In the genomic region with DNA sequence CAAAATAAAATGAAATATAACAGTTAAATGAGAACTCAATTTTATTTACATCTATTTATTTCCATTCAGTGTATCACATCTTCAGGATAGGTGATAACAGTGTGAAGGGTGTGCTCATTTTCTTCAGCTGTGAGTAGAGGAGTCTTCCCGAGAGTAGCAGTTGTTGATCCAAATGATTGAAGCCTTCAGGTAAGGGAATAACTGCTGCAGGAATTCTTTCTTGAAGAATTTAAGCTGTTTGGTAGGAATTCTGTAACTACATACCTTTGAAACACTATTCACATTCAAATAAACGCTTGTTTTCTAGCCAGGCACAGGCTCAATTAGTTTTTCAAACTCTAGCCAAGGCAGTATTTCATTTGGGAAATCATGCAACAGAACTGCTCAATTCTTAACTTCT, we compare ENCODE assay signal across 1 cellular context.
TF ChIP-seq lines count a peak whose summit lies in the region.

No MANE protein-coding gene starts in this region.

TF ChIP-seq in H1, 55 proteins besides CTCF, POLR2A, EP300 and RAD21:
- 0 out of 2 replicates have a peak, but pooled peaks have one; percentile 37 for TF ChIP-seq SP1 (IDR thresholded peaks at IDR 0.05; ENCODE audit: low read depth, low read length)
- TF ChIP-seq, protein P1, sequence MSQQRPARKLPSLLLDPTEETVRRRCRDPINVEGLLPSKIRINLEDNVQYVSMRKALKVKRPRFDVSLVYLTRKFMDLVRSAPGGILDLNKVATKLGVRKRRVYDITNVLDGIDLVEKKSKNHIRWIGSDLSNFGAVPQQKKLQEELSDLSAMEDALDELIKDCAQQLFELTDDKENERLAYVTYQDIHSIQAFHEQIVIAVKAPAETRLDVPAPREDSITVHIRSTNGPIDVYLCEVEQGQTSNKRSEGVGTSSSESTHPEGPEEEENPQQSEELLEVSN (IDR thresholded peaks at IDR 0.05): no peak
